Comparison of ENCODE assay signal across 23 cellular contexts in the genomic region with DNA sequence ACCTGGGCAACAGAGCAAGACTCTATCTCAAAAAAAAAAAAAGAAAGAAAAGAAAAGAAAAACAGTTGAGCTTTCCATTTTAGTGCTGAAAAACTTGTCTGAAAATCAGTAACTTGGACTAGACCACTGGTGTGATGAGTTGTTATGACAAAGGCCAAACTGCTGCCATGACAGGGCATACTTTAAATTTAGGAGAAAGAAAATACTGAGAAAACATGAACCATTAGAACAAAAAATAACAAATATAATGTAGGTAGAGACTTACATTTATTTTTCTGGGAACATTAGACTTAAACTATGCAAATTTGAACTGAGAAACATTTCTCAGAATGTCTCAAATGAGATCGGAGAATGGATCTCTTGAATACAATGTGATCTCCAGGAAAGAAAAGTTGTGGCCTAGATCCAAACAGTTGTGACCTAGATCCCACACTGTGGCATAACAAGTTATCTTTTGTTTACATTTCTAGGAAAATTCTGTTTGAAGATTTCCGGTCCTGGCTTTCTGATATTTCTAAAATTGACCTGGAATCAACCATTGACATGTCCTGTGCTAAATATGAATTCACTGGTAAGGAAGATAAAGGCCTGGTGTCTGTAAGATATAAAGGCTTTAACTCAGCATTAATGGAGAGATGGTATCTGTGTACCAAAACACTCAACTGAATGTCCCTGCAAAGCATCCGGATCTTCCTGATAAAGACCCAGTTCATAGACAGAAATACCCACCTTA. TPM values are rescaled to one million over a fixed set of nuclear protein-coding genes. Genes with fewer than 3 reads are reported as not detected.
DNase-seq lines count a peak whose midpoint lies in the region; ATAC-seq, FAIRE-seq and TF ChIP-seq lines count a peak whose summit lies in the region.
"Had no signal": no experiment of that assay in that cellular context is flagged by ENCODE, and none has a peak within 500 bp of the region (broad histone marks: within the 10 kb centered on the region; RNA-seq: fewer than 3 reads in every experiment).

No MANE protein-coding gene starts in this region.

- H2AFZ ChIP-seq in HepG2 (ENCODE audit: low read length): no peak overlapping the region

- BruUV-seq in HepG2 (replicated peaks; lab: Mats Ljungman, UMichigan): no TSS peak

- FAIRE-seq in HepG2 (lab: Jason Lieb, UNC): no peak
- FAIRE-seq: A204.1, HTR-8/SVneo, RCC 7860 had no signal

- peak overlapping the region; percentile 41 for H3K27ac Mint-ChIP-seq in activated naive CD8-positive, alpha-beta T cell
- no peak overlapping the region for H3K27ac Mint-ChIP-seq in activated naive CD8-positive, alpha-beta T cell treated with anti-CD3 and anti-CD28 coated beads for 36 hours
- H3K27ac Mint-ChIP-seq in natural killer cell treated with Interleukin-12 subunit alpha and Interleukin-12 subunit beta and Interleukin-15 and Interleukin-18, amount 100 ng/mL, for 72 hours: no peak overlapping the region
- H3K27ac Mint-ChIP-seq: IgD-negative memory B cell had no signal

- CTCF ChIA-PET in HepG2 (lab: Yijun Ruan, JAX; ENCODE audit: low intra/inter-chr PET ratio, low total read pairs): no interaction called here

- no peaks in the 10 kb centered on the region for H3K27me3 Mint-ChIP-seq in activated naive CD8-positive, alpha-beta T cell
- no peaks in the 10 kb centered on the region for H3K27me3 Mint-ChIP-seq in activated naive CD8-positive, alpha-beta T cell treated with anti-CD3 and anti-CD28 coated beads for 36 hours
- H3K27me3 Mint-ChIP-seq in natural killer cell treated with Interleukin-12 subunit alpha and Interleukin-12 subunit beta and Interleukin-15 and Interleukin-18, amount 100 ng/mL, for 72 hours: no peaks in the 10 kb centered on the region
- H3K27me3 Mint-ChIP-seq: IgD-negative memory B cell had no signal

- TF ChIP-seq POLR2A in HepG2 (IDR thresholded peaks at IDR 0.05; ENCODE audit: insufficient read depth in 1 of 2, low read depth in 2 of 2, low read length in 2 of 2): no peak

- no peak overlapping the region for H3K4me2 ChIP-seq in HepG2 (ENCODE audit: low read depth, low read length)

- no peak overlapping the region for H3K4me3 ChIP-seq in HepG2 (replicated peaks in 1 of 3; ENCODE audit: insufficient read depth in 1 of 3, low read depth in 2 of 3, low read length in 3 of 3)
- H3K4me3 ChIP-seq: MG63, SJSA1 had no signal

- H3K27ac ChIP-seq in VCaP: peak overlapping the region; percentile 65
- H3K27ac ChIP-seq in HepG2 (ENCODE audit: extremely low read length, insufficient read depth, low read length): no peak overlapping the region
- H3K27ac ChIP-seq: C4-2B, SJSA1 had no signal

- no peaks in the 10 kb centered on the region for H3K79me2 ChIP-seq in HepG2 (ENCODE audit: insufficient read depth, low read length)

- no peak overlapping the region for H3K4me3 Mint-ChIP-seq in activated naive CD8-positive, alpha-beta T cell
- H3K4me3 Mint-ChIP-seq in activated naive CD8-positive, alpha-beta T cell treated with anti-CD3 and anti-CD28 coated beads for 36 hours: no peak overlapping the region
- no peak overlapping the region for H3K4me3 Mint-ChIP-seq in natural killer cell treated with Interleukin-12 subunit alpha and Interleukin-12 subunit beta and Interleukin-15 and Interleukin-18, amount 100 ng/mL, for 72 hours
- H3K4me3 Mint-ChIP-seq: IgD-negative memory B cell had no signal

- no peak overlapping the region for H3K9ac ChIP-seq in HepG2 (ENCODE audit: insufficient read depth, low read depth, low read length)

- H3K4me1 Mint-ChIP-seq in activated naive CD8-positive, alpha-beta T cell (ENCODE audit: low read depth): peaks cover 3% of the 10 kb centered on the region
- H3K4me1 Mint-ChIP-seq in activated naive CD8-positive, alpha-beta T cell treated with anti-CD3 and anti-CD28 coated beads for 36 hours: no peaks in the 10 kb centered on the region
- H3K4me1 Mint-ChIP-seq in natural killer cell treated with Interleukin-12 subunit alpha and Interleukin-12 subunit beta and Interleukin-15 and Interleukin-18, amount 100 ng/mL, for 72 hours (ENCODE audit: low read depth in 2 of 2): peaks cover 3 to 4% of the 10 kb centered on the region in 2 donors
- H3K4me1 Mint-ChIP-seq: IgD-negative memory B cell had no signal

- peaks cover 19% of the 10 kb centered on the region for H3K36me3 Mint-ChIP-seq in activated naive CD8-positive, alpha-beta T cell
- H3K36me3 Mint-ChIP-seq in activated naive CD8-positive, alpha-beta T cell treated with anti-CD3 and anti-CD28 coated beads for 36 hours: peaks cover 29% of the 10 kb centered on the region
- peaks cover 36% of the 10 kb centered on the region for H3K36me3 Mint-ChIP-seq in natural killer cell treated with Interleukin-12 subunit alpha and Interleukin-12 subunit beta and Interleukin-15 and Interleukin-18, amount 100 ng/mL, for 72 hours

- H3K9me3 Mint-ChIP-seq in activated naive CD8-positive, alpha-beta T cell (ENCODE audit: low read depth): no peaks in the 10 kb centered on the region
- no peaks in the 10 kb centered on the region for H3K9me3 Mint-ChIP-seq in activated naive CD8-positive, alpha-beta T cell treated with anti-CD3 and anti-CD28 coated beads for 36 hours
- H3K9me3 Mint-ChIP-seq in natural killer cell treated with Interleukin-12 subunit alpha and Interleukin-12 subunit beta and Interleukin-15 and Interleukin-18, amount 100 ng/mL, for 72 hours: no peaks in the 10 kb centered on the region
- H3K9me3 Mint-ChIP-seq: IgD-negative memory B cell had no signal

- H3K36me3 ChIP-seq in HepG2 (replicated peaks in 1 of 2; ENCODE audit: control insufficient read depth in 1 of 2, insufficient read depth in 2 of 2, low read length in 2 of 2): peaks cover 32 to 82% of the 10 kb centered on the region in 2 experiments

- no peaks in the 10 kb centered on the region for H3K27me3 ChIP-seq in HepG2 (ENCODE audit: control insufficient read depth in 1 of 2, insufficient read depth in 2 of 2, low read length in 2 of 2)
- H3K27me3 ChIP-seq: MG63, SJSA1 had no signal

- POLR2A ChIA-PET in HepG2 (lab: Yijun Ruan, JAX): interaction anchor here (1.3 kb wide), 1 partner anchor 11 kb away, joined by 5 read pairs; the partner anchor contains the start of genes NUDT21 and OGFOD1

- H4K20me1 ChIP-seq in HepG2 (ENCODE audit: insufficient read depth, low read length): no peaks in the 10 kb centered on the region

- no peak for DNase-seq in activated naive CD8-positive, alpha-beta T cell treated with anti-CD3 and anti-CD28 coated beads for 36 hours
- DNase-seq in HepG2 (ENCODE audit: low spot score): no peak
- no peak for DNase-seq in natural killer cell treated with Interleukin-12 subunit alpha and Interleukin-12 subunit beta and Interleukin-15 and Interleukin-18, amount 100 ng/mL, for 72 hours (ENCODE audit: low spot score)
- DNase-seq: DMS79, H7, Kasumi-1, MG63, NCI-H1048, NCI-H1417 treated with DMSO at 0.1 percent for 48 hours, NCI-H187, NCI-H446, NCI-H526 had no signal

- H3K9me3 ChIP-seq in HepG2 (ENCODE audit: low read length): no peaks in the 10 kb centered on the region
- H3K9me3 ChIP-seq: MG63, SJSA1 had no signal

- TF ChIP-seq EP300 in HepG2 (IDR thresholded peaks at IDR 0.05; ENCODE audit: low read depth in 2 of 2, low read length in 2 of 2) (no peak), HepG2 (CRISPR knock-in tag; IDR thresholded peaks at IDR 0.05; ENCODE audit: borderline replicate concordance) (no peak)

- WGBS in HepG2 (ENCODE audit: low lambda C conversion rate): 88% methylated on average over 3 of the region's 3 CpGs

- no peaks in the 10 kb centered on the region for H3K4me1 ChIP-seq in HepG2 (ENCODE audit: insufficient read depth, low read length)
- H3K4me1 ChIP-seq: SJSA1 had no signal

- TF ChIP-seq RAD21 in HepG2 (CRISPR knock-in tag; IDR thresholded peaks at IDR 0.05): no peak

- in situ Hi-C loops in HepG2 (cut with HindIII; ENCODE audit: extremely low pct_ligation_motif_present, low pct_unique_long_range_greater_than_20kb): no loop called here

- TF ChIP-seq CTCF in VCaP (conservative IDR thresholded peaks at IDR 0.05): no peak
- TF ChIP-seq CTCF in HepG2 (CRISPR knock-in tag; IDR thresholded peaks at IDR 0.05): no peak

- intact Hi-C loops in HepG2 (cut with micrococcal nuclease; ENCODE audit: unreplicated experiment): no loop called here

- no peak for ATAC-seq in HepG2
- no peak for ATAC-seq in HG03139 (IDR thresholded peaks at IDR 0.05; ENCODE audit: unreplicated experiment)
- ATAC-seq in HG02885 (IDR thresholded peaks at IDR 0.05; ENCODE audit: poor library complexity, unreplicated experiment): no peak
- ATAC-seq in natural killer cell treated with Interleukin-12 subunit alpha and Interleukin-12 subunit beta and Interleukin-15 and Interleukin-18, amount 100 ng/mL, for 72 hours: no peak
- no peak for ATAC-seq in HG02642 (IDR thresholded peaks at IDR 0.05; ENCODE audit: poor library complexity, unreplicated experiment)

RNA-seq across cellular contexts. Expression of gene OGFOD1, which starts 10.9 kb away (rescaled TPM):
- 10 to 100 TPM; 76.6 to 78.5 TPM for total RNA-seq in activated naive CD8-positive, alpha-beta T cell treated with anti-CD3 and anti-CD28 coated beads for 36 hours
- total RNA-seq in HepG2 (2016; rRNA removed; fragmentation: Illumina TruSeq; extraction: Trizol): 81.3 and 160 TPM in 2 replicates
- 6.6 and 8.4 TPM in 2 replicates for total RNA-seq in HepG2 (2016; cell fraction: cytosol; rRNA removed; fragmentation: Illumina TruSeq; extraction: Trizol; ENCODE audit: low read depth)
- total RNA-seq in HepG2 (2016; cell fraction: insoluble cytoplasmic fraction; rRNA removed; fragmentation: Illumina TruSeq; extraction: Trizol): 86.8 and 157 TPM in 2 replicates
- total RNA-seq in HepG2 (2016; cell fraction: membrane; rRNA removed; fragmentation: Illumina TruSeq; extraction: Trizol): 20.3 and 27.2 TPM in 2 replicates
- 53.7 and 58.7 TPM in 2 replicates for total RNA-seq in HepG2 (2016; cell fraction: nucleus; rRNA removed; fragmentation: Illumina TruSeq; extraction: Trizol)
- polyA plus RNA-seq in HepG2 (2011; rRNA removed): 31.1 and 35.2 TPM in 2 replicates
- 20.7 and 32.8 TPM in 2 replicates for polyA plus RNA-seq in HepG2 (2011; cell fraction: cytosol; rRNA removed)
- polyA plus RNA-seq in HepG2 (2011; cell fraction: nucleus; rRNA removed): 11.1 and 14.6 TPM in 2 replicates
- 44.7 and 68.7 TPM in 2 replicates for polyA plus RNA-seq in HepG2 (2012)
- 6.1 and 7.5 TPM in 2 replicates for polyA plus RNA-seq in HepG2 (2016; cell fraction: cytosol; fragmentation: Illumina TruSeq; extraction: Trizol; ENCODE audit: low read depth)
- polyA plus RNA-seq in HepG2 (2016; cell fraction: insoluble cytoplasmic fraction; fragmentation: Illumina TruSeq; extraction: Trizol; ENCODE audit: low read depth): 139 and 141 TPM in 2 replicates
- 14.8 and 18.5 TPM in 2 replicates for polyA plus RNA-seq in HepG2 (2016; cell fraction: membrane; fragmentation: Illumina TruSeq; extraction: Trizol; ENCODE audit: low read depth)
- polyA plus RNA-seq in HepG2 (2016; cell fraction: nucleus; fragmentation: Illumina TruSeq; extraction: Trizol; ENCODE audit: insufficient read depth, low read depth): 48.7 and 52.3 TPM in 2 replicates
- 28.6 and 57.3 TPM in 2 replicates for polyA minus RNA-seq in HepG2 (2011; rRNA and poly(A)+ RNA removed; ENCODE audit: low replicate concordance)
- polyA minus RNA-seq in HepG2 (2011; cell fraction: cytosol; rRNA and poly(A)+ RNA removed): 24.4 and 40.4 TPM in 2 replicates
- polyA minus RNA-seq in HepG2 (2011; cell fraction: nucleus; rRNA and poly(A)+ RNA removed): 61.2 and 74.1 TPM in 2 replicates
- total RNA-seq in natural killer cell treated with Interleukin-12 subunit alpha and Interleukin-12 subunit beta and Interleukin-15 and Interleukin-18, amount 100 ng/mL, for 72 hours: 10 to 100 TPM; 50.1 to 72.1 TPM

RNA-seq across cellular contexts. Expression of gene NUDT21, which starts 11.1 kb away (rescaled TPM):
- total RNA-seq in activated naive CD8-positive, alpha-beta T cell treated with anti-CD3 and anti-CD28 coated beads for 36 hours: 100 to 1,000 TPM; 319 to 323 TPM
- total RNA-seq in HepG2 (2016; rRNA removed; fragmentation: Illumina TruSeq; extraction: Trizol): 210 and 320 TPM in 2 replicates
- 59.7 and 74.4 TPM in 2 replicates for total RNA-seq in HepG2 (2016; cell fraction: cytosol; rRNA removed; fragmentation: Illumina TruSeq; extraction: Trizol; ENCODE audit: low read depth)
- total RNA-seq in HepG2 (2016; cell fraction: insoluble cytoplasmic fraction; rRNA removed; fragmentation: Illumina TruSeq; extraction: Trizol): 213 and 328 TPM in 2 replicates
- 88.9 and 94.1 TPM in 2 replicates for total RNA-seq in HepG2 (2016; cell fraction: membrane; rRNA removed; fragmentation: Illumina TruSeq; extraction: Trizol)
- 86.2 and 94.1 TPM in 2 replicates for total RNA-seq in HepG2 (2016; cell fraction: nucleus; rRNA removed; fragmentation: Illumina TruSeq; extraction: Trizol)
- polyA plus RNA-seq in HepG2 (2011; rRNA removed): 162 and 177 TPM in 2 replicates
- polyA plus RNA-seq in HepG2 (2011; cell fraction: cytosol; rRNA removed): 66.5 and 107 TPM in 2 replicates
- polyA plus RNA-seq in HepG2 (2011; cell fraction: nucleus; rRNA removed): 51.0 and 61.4 TPM in 2 replicates
- polyA plus RNA-seq in HepG2 (2012): 136 and 140 TPM in 2 replicates
- polyA plus RNA-seq in HepG2 (2016; cell fraction: cytosol; fragmentation: Illumina TruSeq; extraction: Trizol; ENCODE audit: low read depth): 77.0 and 85.0 TPM in 2 replicates
- 268 and 272 TPM in 2 replicates for polyA plus RNA-seq in HepG2 (2016; cell fraction: insoluble cytoplasmic fraction; fragmentation: Illumina TruSeq; extraction: Trizol; ENCODE audit: low read depth)
- polyA plus RNA-seq in HepG2 (2016; cell fraction: membrane; fragmentation: Illumina TruSeq; extraction: Trizol; ENCODE audit: low read depth): 76.9 and 88.0 TPM in 2 replicates
- 92.2 and 106 TPM in 2 replicates for polyA plus RNA-seq in HepG2 (2016; cell fraction: nucleus; fragmentation: Illumina TruSeq; extraction: Trizol; ENCODE audit: insufficient read depth, low read depth)
- polyA minus RNA-seq in HepG2 (2011; rRNA and poly(A)+ RNA removed; ENCODE audit: low replicate concordance): 103 and 183 TPM in 2 replicates
- 89.5 and 101 TPM in 2 replicates for polyA minus RNA-seq in HepG2 (2011; cell fraction: cytosol; rRNA and poly(A)+ RNA removed)
- 81.6 and 84.1 TPM in 2 replicates for polyA minus RNA-seq in HepG2 (2011; cell fraction: nucleus; rRNA and poly(A)+ RNA removed)
- total RNA-seq in natural killer cell treated with Interleukin-12 subunit alpha and Interleukin-12 subunit beta and Interleukin-15 and Interleukin-18, amount 100 ng/mL, for 72 hours: 100 to 1,000 TPM; 170 to 176 TPM

RNA-seq across cellular contexts. Expression of gene AMFR, which starts 36.9 kb away (rescaled TPM):
- 10 to 100 TPM; 45.0 to 45.1 TPM for total RNA-seq in activated naive CD8-positive, alpha-beta T cell treated with anti-CD3 and anti-CD28 coated beads for 36 hours
- 80.0 and 108 TPM in 2 replicates for total RNA-seq in HepG2 (2016; rRNA removed; fragmentation: Illumina TruSeq; extraction: Trizol)
- total RNA-seq in HepG2 (2016; cell fraction: cytosol; rRNA removed; fragmentation: Illumina TruSeq; extraction: Trizol; ENCODE audit: low read depth): 55.3 and 57.1 TPM in 2 replicates
- total RNA-seq in HepG2 (2016; cell fraction: insoluble cytoplasmic fraction; rRNA removed; fragmentation: Illumina TruSeq; extraction: Trizol): 75.8 and 107 TPM in 2 replicates
- 115 and 121 TPM in 2 replicates for total RNA-seq in HepG2 (2016; cell fraction: membrane; rRNA removed; fragmentation: Illumina TruSeq; extraction: Trizol)
- 88.4 and 97.8 TPM in 2 replicates for total RNA-seq in HepG2 (2016; cell fraction: nucleus; rRNA removed; fragmentation: Illumina TruSeq; extraction: Trizol)
- 52.9 and 65.3 TPM in 2 replicates for polyA plus RNA-seq in HepG2 (2011; rRNA removed)
- polyA plus RNA-seq in HepG2 (2011; cell fraction: cytosol; rRNA removed): 73.6 and 88.0 TPM in 2 replicates
- polyA plus RNA-seq in HepG2 (2011; cell fraction: nucleus; rRNA removed): 63.5 and 69.1 TPM in 2 replicates
- 68.8 and 77.0 TPM in 2 replicates for polyA plus RNA-seq in HepG2 (2012)
- 27.7 and 29.0 TPM in 2 replicates for polyA plus RNA-seq in HepG2 (2016; cell fraction: cytosol; fragmentation: Illumina TruSeq; extraction: Trizol; ENCODE audit: low read depth)
- 47.4 and 56.2 TPM in 2 replicates for polyA plus RNA-seq in HepG2 (2016; cell fraction: insoluble cytoplasmic fraction; fragmentation: Illumina TruSeq; extraction: Trizol; ENCODE audit: low read depth)
- polyA plus RNA-seq in HepG2 (2016; cell fraction: membrane; fragmentation: Illumina TruSeq; extraction: Trizol; ENCODE audit: low read depth): 56.5 and 62.9 TPM in 2 replicates
- polyA plus RNA-seq in HepG2 (2016; cell fraction: nucleus; fragmentation: Illumina TruSeq; extraction: Trizol; ENCODE audit: insufficient read depth, low read depth): 75.6 and 79.3 TPM in 2 replicates
- polyA minus RNA-seq in HepG2 (2011; rRNA and poly(A)+ RNA removed; ENCODE audit: low replicate concordance): 174 and 688 TPM in 2 replicates
- 186 and 219 TPM in 2 replicates for polyA minus RNA-seq in HepG2 (2011; cell fraction: cytosol; rRNA and poly(A)+ RNA removed)
- polyA minus RNA-seq in HepG2 (2011; cell fraction: nucleus; rRNA and poly(A)+ RNA removed): 164 and 181 TPM in 2 replicates
- 10 to 100 TPM; 46.5 to 86.2 TPM for total RNA-seq in natural killer cell treated with Interleukin-12 subunit alpha and Interleukin-12 subunit beta and Interleukin-15 and Interleukin-18, amount 100 ng/mL, for 72 hours

RNA-seq across cellular contexts. Expression of gene BBS2, which starts 57.6 kb away (rescaled TPM):
- total RNA-seq in activated naive CD8-positive, alpha-beta T cell treated with anti-CD3 and anti-CD28 coated beads for 36 hours: 1 to 10 TPM; 9.3 to 9.6 TPM
- 59.7 and 63.5 TPM in 2 replicates for total RNA-seq in HepG2 (2016; rRNA removed; fragmentation: Illumina TruSeq; extraction: Trizol)
- 11.6 and 13.5 TPM in 2 replicates for total RNA-seq in HepG2 (2016; cell fraction: cytosol; rRNA removed; fragmentation: Illumina TruSeq; extraction: Trizol; ENCODE audit: low read depth)
- 58.4 and 59.3 TPM in 2 replicates for total RNA-seq in HepG2 (2016; cell fraction: insoluble cytoplasmic fraction; rRNA removed; fragmentation: Illumina TruSeq; extraction: Trizol)
- 13.6 and 15.7 TPM in 2 replicates for total RNA-seq in HepG2 (2016; cell fraction: membrane; rRNA removed; fragmentation: Illumina TruSeq; extraction: Trizol)
- total RNA-seq in HepG2 (2016; cell fraction: nucleus; rRNA removed; fragmentation: Illumina TruSeq; extraction: Trizol): 42.3 and 45.1 TPM in 2 replicates
- 58.2 and 68.3 TPM in 2 replicates for polyA plus RNA-seq in HepG2 (2011; rRNA removed)
- polyA plus RNA-seq in HepG2 (2011; cell fraction: cytosol; rRNA removed): 25.1 and 27.0 TPM in 2 replicates
- 95.3 and 104 TPM in 2 replicates for polyA plus RNA-seq in HepG2 (2011; cell fraction: nucleus; rRNA removed)
- polyA plus RNA-seq in HepG2 (2012): 30.0 and 44.8 TPM in 2 replicates
- polyA plus RNA-seq in HepG2 (2016; cell fraction: cytosol; fragmentation: Illumina TruSeq; extraction: Trizol; ENCODE audit: low read depth): 2.8 and 2.9 TPM in 2 replicates
- polyA plus RNA-seq in HepG2 (2016; cell fraction: insoluble cytoplasmic fraction; fragmentation: Illumina TruSeq; extraction: Trizol; ENCODE audit: low read depth): 44.4 and 54.3 TPM in 2 replicates
- polyA plus RNA-seq in HepG2 (2016; cell fraction: membrane; fragmentation: Illumina TruSeq; extraction: Trizol; ENCODE audit: low read depth): 3.6 and 5.8 TPM in 2 replicates
- polyA plus RNA-seq in HepG2 (2016; cell fraction: nucleus; fragmentation: Illumina TruSeq; extraction: Trizol; ENCODE audit: insufficient read depth, low read depth): 51.0 and 65.6 TPM in 2 replicates
- polyA minus RNA-seq in HepG2 (2011; rRNA and poly(A)+ RNA removed; ENCODE audit: low replicate concordance): 43.0 and 46.6 TPM in 2 replicates
- 29.7 and 39.9 TPM in 2 replicates for polyA minus RNA-seq in HepG2 (2011; cell fraction: cytosol; rRNA and poly(A)+ RNA removed)
- polyA minus RNA-seq in HepG2 (2011; cell fraction: nucleus; rRNA and poly(A)+ RNA removed): 56.1 and 67.9 TPM in 2 replicates
- 10 to 100 TPM in 1 of 2 donors, 1 to 10 TPM in 1; 6.6 to 10.6 TPM for total RNA-seq in natural killer cell treated with Interleukin-12 subunit alpha and Interleukin-12 subunit beta and Interleukin-15 and Interleukin-18, amount 100 ng/mL, for 72 hours
